10 cellular contexts compared by ENCODE assay signal in the genomic region with DNA sequence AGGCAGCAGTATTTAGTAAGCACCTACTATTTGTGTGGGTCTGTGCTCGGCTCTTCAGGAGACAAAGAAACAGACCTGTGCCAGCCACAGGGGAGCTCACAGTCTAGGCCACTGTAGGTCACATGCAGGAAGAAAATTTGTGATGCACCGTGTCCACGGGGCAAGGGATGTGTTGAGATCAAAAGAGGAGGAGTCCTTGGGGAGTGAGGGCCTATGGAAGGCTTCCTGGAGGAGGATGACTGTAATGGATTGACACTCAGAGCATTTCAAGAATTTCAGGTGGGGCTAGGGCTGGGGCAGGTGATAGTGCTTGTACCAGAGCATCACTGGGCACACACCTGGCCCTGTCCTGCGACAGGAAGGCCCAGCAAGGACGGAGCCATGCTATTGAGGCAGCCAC.
"Had no signal": no experiment of that assay in that cellular context is flagged by ENCODE, and none has a peak within 500 bp of the region (broad histone marks: within the 10 kb centered on the region; RNA-seq: fewer than 3 reads in every experiment).

No MANE protein-coding gene starts in this region.

- H3K36me3 ChIP-seq: gastrocnemius medialis had no signal

- H3K9me3 ChIP-seq: gastrocnemius medialis, neutrophil, tibial artery had no signal

- DNase-seq: activated CD4-positive, alpha-beta T cell treated with anti-CD3 and anti-CD28 coated beads, Interleukin-2, amount 50 U/mL, for 1 hour; activated CD4-positive, CD25-positive, alpha-beta regulatory T cell; amygdala; gastrocnemius medialis; retina; T-helper 2 cell; tibial artery had no signal

- H3K27me3 ChIP-seq: gastrocnemius medialis, neutrophil, tibial artery had no signal

- ATAC-seq: activated naive CD4-positive, alpha-beta T cell treated with anti-CD3 and anti-CD28 coated beads, Interleukin-2, amount 50 U/mL, for 72 hours; gastrocnemius medialis had no signal

- H3K27ac ChIP-seq: gastrocnemius medialis, neutrophil, tibial artery had no signal

- H3K4me3 ChIP-seq: gastrocnemius medialis, skin epidermis, tibial artery had no signal
